In the genomic region with DNA sequence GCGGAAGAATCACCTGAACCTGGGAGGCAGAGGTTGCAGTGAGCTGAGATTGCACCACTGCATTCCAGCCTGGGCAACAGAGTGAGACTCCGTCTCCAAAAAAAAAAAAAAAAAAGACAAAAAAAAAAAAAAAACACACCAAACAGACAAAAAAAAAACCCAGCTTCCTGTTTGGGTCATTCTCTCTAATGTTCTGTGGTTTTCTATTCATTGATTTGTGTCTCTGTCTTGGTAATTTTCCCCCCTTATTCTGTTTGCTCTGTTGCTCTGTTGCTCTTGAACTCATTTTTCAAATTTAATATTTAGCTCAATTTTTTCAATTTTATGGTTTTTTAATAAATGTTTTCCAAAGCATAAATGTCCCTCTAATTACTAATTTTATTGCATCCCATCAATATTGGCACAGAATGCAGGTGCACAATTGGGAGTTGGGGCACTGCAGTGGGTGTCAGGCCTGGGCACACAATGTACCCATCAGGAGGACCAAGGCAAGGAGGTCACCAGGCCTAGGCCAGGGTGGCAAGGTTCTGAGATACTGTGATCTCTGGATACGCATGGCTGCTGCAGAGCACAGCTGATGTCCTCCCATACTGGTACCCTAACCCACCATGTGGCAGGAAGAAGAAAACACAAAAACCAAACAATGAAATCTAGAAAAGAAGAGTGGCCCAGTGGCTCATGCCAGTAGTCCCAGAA, we compare ENCODE assay signal across 10 cellular contexts. TPM values are rescaled to one million over a fixed set of nuclear protein-coding genes. Genes with fewer than 3 reads are reported as not detected.
A peak's percentile ranks its signal among the peaks of the same experiment; 100 is the strongest.
DNase-seq lines count a peak whose midpoint lies in the region; ATAC-seq and TF ChIP-seq lines count a peak whose summit lies in the region.
"Had no signal": no experiment of that assay in that cellular context is flagged by ENCODE, and none has a peak within 500 bp of the region (broad histone marks: within the 10 kb centered on the region; RNA-seq: fewer than 3 reads in every experiment).

No MANE protein-coding gene starts in this region.

- TF ChIP-seq CTCF in GM12873 (IDR thresholded peaks at IDR 0.05; ENCODE audit: insufficient read depth, low read depth, low read length, missing control alignments), result peak; percentile 6
- TF ChIP-seq CTCF in A673 (conservative IDR thresholded peaks at IDR 0.05; ENCODE audit: low read depth, low read length), result no peak
- TF ChIP-seq CTCF in transverse colon (IDR thresholded peaks at IDR 0.05), result no peak

- H3K4me1 ChIP-seq in A673 (ENCODE audit: insufficient read depth, low read length, poor library complexity, severe bottlenecking), result no peaks in the 10 kb centered on the region
- peaks cover 0 to 9% (median 2%) of the 10 kb centered on the region in 4 donors for H3K4me1 ChIP-seq in transverse colon

- ATAC-seq in GM19452 (IDR thresholded peaks at IDR 0.05; ENCODE audit: unreplicated experiment) (peak; percentile 64), HG03378 (IDR thresholded peaks at IDR 0.05; ENCODE audit: unreplicated experiment) (peak; percentile 54), HG02610 (IDR thresholded peaks at IDR 0.05; ENCODE audit: unreplicated experiment) (no peak)
- ATAC-seq in central memory CD8-positive, alpha-beta T cell (replicated peaks; ENCODE audit: extremely low read depth, poor library complexity, severe bottlenecking), result peak; percentile 61

- H3K27ac Mint-ChIP-seq in central memory CD8-positive, alpha-beta T cell (ENCODE audit: low read depth), result no peak overlapping the region

- CTCF ChIA-PET in A673 (lab: Charles Lee), result interaction anchor here (0.7 kb wide), 1 partner anchor 17 kb away, joined by 6 read pairs; no protein-coding TSS in a partner anchor

- H3K36me3 Mint-ChIP-seq in central memory CD8-positive, alpha-beta T cell (ENCODE audit: insufficient read depth), result peaks cover 2% of the 10 kb centered on the region

- in situ Hi-C loops in transverse colon (cut with MboI; ENCODE audit: low pct_ligation_motif_present in 1 of 4, low pct_unique_long_range_greater_than_20kb in 1 of 4, low sequenced_read_pairs in 3 of 4), result loop anchor here (10.0 to 25.0 kb wide), 3 partner anchors 64 to 426 kb away; a partner anchor contains a TSS

- H3K4me3 Mint-ChIP-seq in central memory CD8-positive, alpha-beta T cell, result no peak overlapping the region

- H3K36me3 ChIP-seq in A673 (ENCODE audit: insufficient read depth, low read length, poor library complexity, severe bottlenecking), result no peaks in the 10 kb centered on the region
- H3K36me3 ChIP-seq in transverse colon, result no peaks in the 10 kb centered on the region

- H3K27ac ChIP-seq in A673 (ENCODE audit: low read depth, low read length, poor library complexity, severe bottlenecking) (no peak overlapping the region), transverse colon (no peak overlapping the region)

- DNase-seq in central memory CD8-positive, alpha-beta T cell (ENCODE audit: low spot score in 2 of 2), result no peak
- DNase-seq in Ammon's horn (ENCODE audit: low spot score) (no peak), A673 (ENCODE audit: low spot score) (no peak), transverse colon (no peak)
- DNase-seq: DMS 273 treated with DMSO at 0.1 percent for 48 hours, SHP77 had no signal

- no peaks in the 10 kb centered on the region for H3K9me3 Mint-ChIP-seq in central memory CD8-positive, alpha-beta T cell

- no TSS peak for BruUV-seq in A673 (replicated peaks; lab: Mats Ljungman, UMichigan)

- no peak overlapping the region for H3K4me3 ChIP-seq in A673 (ENCODE audit: low read depth, low read length, poor library complexity, severe bottlenecking)
- H3K4me3 ChIP-seq in transverse colon, result no peak overlapping the region

- 70 to 100% methylated on average over 1 to 3 of the region's 3 CpGs for WGBS in transverse colon (ENCODE audit: low coverage in 1 of 2), 2 donors

- no peak for TF ChIP-seq POLR2A in transverse colon (IDR thresholded peaks at IDR 0.05)

- no peaks in the 10 kb centered on the region for H3K27me3 Mint-ChIP-seq in central memory CD8-positive, alpha-beta T cell

- H3K4me1 Mint-ChIP-seq in central memory CD8-positive, alpha-beta T cell, result peaks cover 16% of the 10 kb centered on the region

- H3K27me3 ChIP-seq in A673 (replicated peaks; ENCODE audit: insufficient read depth, low read depth, low read length, poor library complexity) (no peaks in the 10 kb centered on the region), transverse colon (no peaks in the 10 kb centered on the region)

- POLR2A ChIA-PET in A673 (lab: Charles Lee; ENCODE audit: low non-redundant PET), result no interaction called here

- no peak for TF ChIP-seq EP300 in transverse colon (IDR thresholded peaks at IDR 0.05; ENCODE audit: low read depth)

- H3K9me3 ChIP-seq in A673 (ENCODE audit: low read depth, low read length, poor library complexity, severe bottlenecking) (no peaks in the 10 kb centered on the region), transverse colon (no peaks in the 10 kb centered on the region)

- intact Hi-C loops in A673 (cut with micrococcal nuclease; ENCODE audit: unreplicated experiment), result loop anchor here (2.0 kb wide), 2 partner anchors 66 to 424 kb away; no protein-coding TSS in a partner anchor
- intact Hi-C loops in transverse colon (cut with DNase I; ENCODE audit: low total_unique reads), result loop anchor here (2.0 kb wide), 1 partner anchor 66 kb away; no protein-coding TSS in a partner anchor

RNA-seq across cellular contexts. Expression of a gene that starts 8.0 kb away (rescaled TPM):
- total RNA-seq in A673 (2021) (19.9 and 21.7 TPM in 2 replicates), transverse colon (10 to 100 TPM; 24.1 to 83.0 (median 64.5) TPM)

RNA-seq across cellular contexts. Expression of a gene that starts 38.6 kb away (rescaled TPM):
- total RNA-seq in A673 (2021), result 10.3 and 10.5 TPM in 2 replicates
- 10 to 100 TPM in 2 of 4 donors, 1 to 10 TPM in 2; 3.7 to 20.1 (median 8.7) TPM for total RNA-seq in transverse colon
